Comparison of ENCODE assay signal across 13 cellular contexts in the genomic region with DNA sequence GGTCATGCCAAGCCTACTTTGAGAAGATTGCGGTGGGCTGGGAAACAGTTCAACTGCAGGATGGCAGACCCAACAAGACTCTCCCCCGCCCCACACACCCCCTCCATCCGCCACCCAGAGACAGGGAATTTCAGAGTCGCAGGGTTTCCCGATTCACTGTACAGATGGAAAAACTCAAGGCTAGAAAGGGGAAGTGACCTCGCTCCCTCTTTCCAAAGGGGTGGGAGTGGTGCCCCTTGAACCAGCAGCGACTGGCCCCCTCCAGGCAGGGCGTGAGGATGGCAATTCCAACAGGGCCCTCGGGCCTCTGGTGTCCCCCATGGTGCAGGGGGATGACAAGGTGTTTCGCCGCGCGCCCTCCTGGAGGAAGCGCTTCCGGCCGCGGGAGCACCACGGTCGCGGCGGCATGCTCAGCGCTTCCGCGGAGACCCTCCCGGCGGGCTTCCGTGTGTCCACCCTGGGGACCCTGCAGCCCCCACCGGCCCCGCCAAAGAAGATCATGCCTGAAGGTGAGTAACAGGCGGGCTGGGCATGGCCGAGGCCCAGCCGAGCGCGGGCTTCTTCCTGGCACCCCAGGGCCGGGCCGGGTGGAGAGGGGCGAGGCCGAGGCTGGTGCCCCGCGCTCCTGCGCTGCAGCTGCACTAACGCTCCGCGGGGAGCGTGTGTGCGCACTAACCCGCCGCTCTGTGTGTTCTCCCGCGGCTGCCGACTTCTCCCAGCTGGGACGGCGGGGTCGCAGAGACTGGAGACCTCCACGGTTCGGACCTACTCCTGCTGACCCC. TPM values are rescaled to one million over a fixed set of nuclear protein-coding genes. Genes with fewer than 3 reads are reported as not detected.
A peak's percentile ranks its signal among the peaks of the same experiment; 100 is the strongest.
DNase-seq lines count a peak whose midpoint lies in the region; ATAC-seq and TF ChIP-seq lines count a peak whose summit lies in the region.
"Had no signal": no experiment of that assay in that cellular context is flagged by ENCODE, and none has a peak within 500 bp of the region (broad histone marks: within the 10 kb centered on the region; RNA-seq: fewer than 3 reads in every experiment).

No MANE protein-coding gene starts in this region.

- H3K9me3 Mint-ChIP-seq in natural killer cell treated with Interleukin-12 subunit alpha and Interleukin-12 subunit beta and Interleukin-15 and Interleukin-18, amount 100 ng/mL, for 72 hours, result no peaks in the 10 kb centered on the region

- TF ChIP-seq CTCF in upper lobe of right lung (IDR thresholded peaks at IDR 0.05), result no peak

- peaks cover 42 to 43% of the 10 kb centered on the region in 2 donors for H3K27me3 Mint-ChIP-seq in natural killer cell treated with Interleukin-12 subunit alpha and Interleukin-12 subunit beta and Interleukin-15 and Interleukin-18, amount 100 ng/mL, for 72 hours

- H3K4me3 Mint-ChIP-seq in natural killer cell treated with Interleukin-12 subunit alpha and Interleukin-12 subunit beta and Interleukin-15 and Interleukin-18, amount 100 ng/mL, for 72 hours, result no peak overlapping the region

- H3K27ac Mint-ChIP-seq in natural killer cell treated with Interleukin-12 subunit alpha and Interleukin-12 subunit beta and Interleukin-15 and Interleukin-18, amount 100 ng/mL, for 72 hours, result no peak overlapping the region

- peak overlapping the region; percentile 47 for H3K4me3 ChIP-seq in upper lobe of right lung

- no peaks in the 10 kb centered on the region for H3K36me3 Mint-ChIP-seq in natural killer cell treated with Interleukin-12 subunit alpha and Interleukin-12 subunit beta and Interleukin-15 and Interleukin-18, amount 100 ng/mL, for 72 hours

- intact Hi-C loops in upper lobe of right lung (cut with DNase I), result no loop called here

- peaks cover 7% of the 10 kb centered on the region for H3K27me3 ChIP-seq in upper lobe of right lung
- H3K27me3 ChIP-seq: ascending aorta had no signal

- H3K4me1 ChIP-seq in upper lobe of right lung, result peaks cover 8% of the 10 kb centered on the region
- H3K4me1 ChIP-seq: ascending aorta had no signal

- no peaks in the 10 kb centered on the region for H3K36me3 ChIP-seq in upper lobe of right lung

- H3K27ac ChIP-seq in upper lobe of right lung, result no peak overlapping the region
- H3K27ac ChIP-seq: ascending aorta had no signal

- H3K4me1 Mint-ChIP-seq in natural killer cell treated with Interleukin-12 subunit alpha and Interleukin-12 subunit beta and Interleukin-15 and Interleukin-18, amount 100 ng/mL, for 72 hours (ENCODE audit: low read depth in 2 of 2), result peaks cover 5 to 6% of the 10 kb centered on the region in 2 donors

- no peaks in the 10 kb centered on the region for H3K9me3 ChIP-seq in upper lobe of right lung
- H3K9me3 ChIP-seq: ascending aorta had no signal

- ATAC-seq in esophagus mucosa, result peak; percentile 38
- ATAC-seq in natural killer cell treated with Interleukin-12 subunit alpha and Interleukin-12 subunit beta and Interleukin-15 and Interleukin-18, amount 100 ng/mL, for 72 hours, result peak; percentile 25
- peak; percentile 57 for ATAC-seq in upper lobe of right lung
- no peak for ATAC-seq in GM19351 (IDR thresholded peaks at IDR 0.05; ENCODE audit: unreplicated experiment)

- DNase-seq in activated effector memory CD4-positive, alpha-beta T cell treated with anti-CD3 and anti-CD28 coated beads, Interleukin-2, amount 50 U/mL, for 16 hours, result peak; percentile 46
- no peak for DNase-seq in activated effector memory CD4-positive, alpha-beta T cell treated with Interleukin-2 at 50 U/mL for 16 hours
- peak; percentile 56 for DNase-seq in natural killer cell treated with Interleukin-12 subunit alpha and Interleukin-12 subunit beta and Interleukin-15 and Interleukin-18, amount 100 ng/mL, for 72 hours (ENCODE audit: low spot score)
- DNase-seq in upper lobe of right lung (no peak), SHP77 treated with DMSO at 0.1 percent for 48 hours (lab: John Stamatoyannopoulos, UW) (no peak), SW 1271 (lab: John Stamatoyannopoulos, UW) (no peak)
- DNase-seq: activated CD4-positive, alpha-beta T cell treated with anti-CD3 and anti-CD28 coated beads for 4 hours; foreskin fibroblast; NCI-H1105 treated with DMSO at 0.1 percent for 48 hours; occipital lobe had no signal

RNA-seq across cellular contexts. Expression of a gene that starts 10.4 kb away (rescaled TPM):
- total RNA-seq in esophagus mucosa, result not detected
- total RNA-seq in natural killer cell treated with Interleukin-12 subunit alpha and Interleukin-12 subunit beta and Interleukin-15 and Interleukin-18, amount 100 ng/mL, for 72 hours, result not detected
- total RNA-seq in upper lobe of right lung, result not detected
- total RNA-seq: ascending aorta, occipital lobe had no signal

RNA-seq across cellular contexts. Expression of a gene that starts 49.1 kb away (rescaled TPM):
- 1.0 TPM for total RNA-seq in esophagus mucosa
- total RNA-seq in natural killer cell treated with Interleukin-12 subunit alpha and Interleukin-12 subunit beta and Interleukin-15 and Interleukin-18, amount 100 ng/mL, for 72 hours, result 10 to 100 TPM; 19.6 to 44.7 TPM
- total RNA-seq in upper lobe of right lung, result 1.3 TPM

RNA-seq across cellular contexts. Expression of a gene that starts 52.1 kb away (rescaled TPM):
- total RNA-seq in esophagus mucosa (0.28 TPM), upper lobe of right lung (4.1 TPM)
- not detected for total RNA-seq in natural killer cell treated with Interleukin-12 subunit alpha and Interleukin-12 subunit beta and Interleukin-15 and Interleukin-18, amount 100 ng/mL, for 72 hours

Comparison
In these comparisons a context has a peak if more than half of its experiments do, and no peak if none do; other contexts are left out.
1. DNase-seq: peak in activated effector memory CD4-positive, alpha-beta T cell treated with anti-CD3 and anti-CD28 coated beads, Interleukin-2, amount 50 U/mL, for 16 hours (single experiment) and natural killer cell treated with Interleukin-12 subunit alpha and Interleukin-12 subunit beta and Interleukin-15 and Interleukin-18, amount 100 ng/mL, for 72 hours (single experiment); none in activated effector memory CD4-positive, alpha-beta T cell treated with Interleukin-2 at 50 U/mL for 16 hours (single experiment), upper lobe of right lung (single experiment), SHP77 treated with DMSO at 0.1 percent for 48 hours (single experiment) and SW 1271 (0 of 2).